Comparison of ENCODE assay signal across 22 cellular contexts in the genomic region with DNA sequence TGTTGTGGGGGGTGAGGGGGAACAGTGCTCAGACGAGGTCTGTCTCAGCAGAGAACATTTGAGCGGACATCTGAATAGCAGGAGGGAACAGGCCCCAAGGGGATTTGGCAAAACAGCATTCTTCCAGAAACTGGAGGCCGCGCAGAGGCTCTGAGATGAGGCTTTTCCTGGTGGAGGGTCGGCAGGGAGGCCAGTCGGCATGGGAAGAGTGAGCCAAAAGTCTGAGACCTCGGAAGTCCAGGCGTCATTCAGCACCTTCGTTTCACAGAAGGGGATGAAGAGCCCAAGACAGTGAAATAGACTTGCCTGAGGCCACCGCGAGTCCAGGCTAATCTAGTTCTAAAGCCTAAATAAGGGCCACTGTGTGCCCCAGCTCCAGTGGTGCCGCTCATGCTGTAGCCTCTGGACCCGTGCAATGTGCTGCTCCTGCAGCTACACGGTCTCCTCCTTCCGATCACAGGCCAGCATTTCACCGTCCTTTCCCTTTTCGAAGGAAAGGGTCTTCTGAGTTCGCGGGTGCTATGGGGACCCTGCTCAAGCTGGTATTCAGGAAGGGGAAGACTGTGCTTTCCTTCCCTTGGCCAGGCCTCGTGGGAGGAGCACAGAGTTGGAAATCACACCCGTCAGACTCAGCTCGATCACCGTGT. TPM values are rescaled to one million over a fixed set of nuclear protein-coding genes. Genes with fewer than 3 reads are reported as not detected.
DNase-seq lines count a peak whose midpoint lies in the region; ATAC-seq, FAIRE-seq and TF ChIP-seq lines count a peak whose summit lies in the region.
"Had no signal": no experiment of that assay in that cellular context is flagged by ENCODE, and none has a peak within 500 bp of the region (broad histone marks: within the 10 kb centered on the region; RNA-seq: fewer than 3 reads in every experiment).

No MANE protein-coding gene starts in this region.

- H3K27me3 Mint-ChIP-seq in activated T-cell treated with anti-CD3 and anti-CD28 coated beads, Interleukin-2, amount 50 U/mL, for 72 hours (ENCODE audit: low read depth): no peaks in the 10 kb centered on the region
- H3K27me3 Mint-ChIP-seq in WTC11 (ENCODE audit: low read depth): no peaks in the 10 kb centered on the region
- no peaks in the 10 kb centered on the region for H3K27me3 Mint-ChIP-seq in type B pancreatic cell
- no peaks in the 10 kb centered on the region for H3K27me3 Mint-ChIP-seq in CD8-positive, alpha-beta T cell (ENCODE audit: low read depth)
- H3K27me3 Mint-ChIP-seq: activated naive CD8-positive, alpha-beta T cell; B cell; effector memory CD8-positive, alpha-beta T cell had no signal

- peak overlapping the region; percentile 79 for H3K4me2 ChIP-seq in HepG2 (ENCODE audit: low read depth, low read length)

- peaks cover 35% of the 10 kb centered on the region for H3K4me1 ChIP-seq in HepG2 (ENCODE audit: insufficient read depth, low read length)
- H3K4me1 ChIP-seq in CD8-positive, alpha-beta T cell (ENCODE audit: insufficient read depth, low read length): no peaks in the 10 kb centered on the region

- peak overlapping the region; percentile 20; the same call in 1 of the 2 replicates for H3K9ac ChIP-seq in HepG2 (ENCODE audit: insufficient read depth, low read depth, low read length)
- H3K9ac ChIP-seq: parathyroid adenoma had no signal

- H3K36me3 Mint-ChIP-seq in activated T-cell treated with anti-CD3 and anti-CD28 coated beads, Interleukin-2, amount 50 U/mL, for 72 hours (ENCODE audit: insufficient read depth in 2 of 2): peaks cover 2 to 6% of the 10 kb centered on the region in 2 donors
- H3K36me3 Mint-ChIP-seq in WTC11 (peaks cover 12% of the 10 kb centered on the region), type B pancreatic cell (peaks cover 4% of the 10 kb centered on the region)
- H3K36me3 Mint-ChIP-seq in CD8-positive, alpha-beta T cell: peaks cover 26% of the 10 kb centered on the region
- H3K36me3 Mint-ChIP-seq: activated naive CD8-positive, alpha-beta T cell had no signal

- H2AFZ ChIP-seq in HepG2 (ENCODE audit: low read length): no peak overlapping the region
- H2AFZ ChIP-seq: parathyroid adenoma had no signal

- CTCF ChIA-PET in WTC11 (lab: Charles Lee) (interaction anchor here (0.6 to 3.1 kb wide), 110 partner anchors 8 to 448 kb away, joined by 3 to 67 read pairs (median 6); a partner anchor contains a TSS), HepG2 (lab: Yijun Ruan, JAX; ENCODE audit: low intra/inter-chr PET ratio, low total read pairs) (interaction anchor here (2.1 kb wide), 1 partner anchor 265 kb away, joined by 11 read pairs; no protein-coding TSS in a partner anchor)
- CTCF ChIA-PET in CD8-positive, alpha-beta T cell (lab: Charles Lee): interaction anchor here (0.7 to 4.2 kb wide), 40 partner anchors 9 to 718 kb away, joined by 3 to 38 read pairs (median 6); a partner anchor contains a TSS

- in situ Hi-C loops in HepG2 (cut with HindIII; ENCODE audit: extremely low pct_ligation_motif_present, low pct_unique_long_range_greater_than_20kb): loop anchor here (10.0 kb wide), 2 partner anchors 262 to 308 kb away; no protein-coding TSS in a partner anchor

- no peak for TF ChIP-seq POLR2A in HepG2 (IDR thresholded peaks at IDR 0.05; ENCODE audit: insufficient read depth in 1 of 2, low read depth in 2 of 2, low read length in 2 of 2)

- TF ChIP-seq EP300 in HepG2 (IDR thresholded peaks at IDR 0.05; ENCODE audit: low read depth in 2 of 2, low read length in 2 of 2) (no peak), HepG2 (CRISPR knock-in tag; IDR thresholded peaks at IDR 0.05; ENCODE audit: borderline replicate concordance) (no peak)

- no peaks in the 10 kb centered on the region for H3K9me3 ChIP-seq in HepG2 (ENCODE audit: low read length)
- no peaks in the 10 kb centered on the region for H3K9me3 ChIP-seq in CD8-positive, alpha-beta T cell (ENCODE audit: low read length)
- H3K9me3 ChIP-seq: esophagus muscularis mucosa, left lung, mucosa of descending colon, stomach, tibial nerve had no signal

- H3K4me1 Mint-ChIP-seq in activated T-cell treated with anti-CD3 and anti-CD28 coated beads, Interleukin-2, amount 50 U/mL, for 72 hours (ENCODE audit: low read depth): no peaks in the 10 kb centered on the region
- H3K4me1 Mint-ChIP-seq in WTC11 (peaks cover 5% of the 10 kb centered on the region; the same call in 1 of the 2 replicates), type B pancreatic cell (ENCODE audit: unreplicated experiment) (peaks cover 6% of the 10 kb centered on the region)
- no peaks in the 10 kb centered on the region for H3K4me1 Mint-ChIP-seq in CD8-positive, alpha-beta T cell (ENCODE audit: low read depth)

- H3K4me3 ChIP-seq in HepG2 (replicated peaks in 1 of 3; ENCODE audit: insufficient read depth in 1 of 3, low read depth in 2 of 3, low read length in 3 of 3): peak overlapping the region in 2 of 3 experiments; percentile 6 to 51; a peak in 2 of 6 replicates
- H3K4me3 ChIP-seq in CD8-positive, alpha-beta T cell (ENCODE audit: low read depth, low read length): no peak overlapping the region
- no peak overlapping the region for H3K4me3 ChIP-seq in dorsolateral prefrontal cortex
- H3K4me3 ChIP-seq: esophagus muscularis mucosa, left lung, mucosa of descending colon, SK-N-MC, stomach, tibial nerve had no signal

- no peaks in the 10 kb centered on the region for H3K27me3 ChIP-seq in HepG2 (ENCODE audit: control insufficient read depth in 1 of 2, insufficient read depth in 2 of 2, low read length in 2 of 2)
- H3K27me3 ChIP-seq in CD8-positive, alpha-beta T cell (ENCODE audit: insufficient read depth, low read length): no peaks in the 10 kb centered on the region
- H3K27me3 ChIP-seq in dorsolateral prefrontal cortex: no peaks in the 10 kb centered on the region
- H3K27me3 ChIP-seq: esophagus muscularis mucosa, left lung, stomach, tibial nerve had no signal

- no peak for DNase-seq in activated T-cell treated with anti-CD3 and anti-CD28 coated beads, Interleukin-2, amount 50 U/mL, for 72 hours
- DNase-seq in activated T-cell treated with anti-CD3 and anti-CD28 coated beads for 4 hours (no peak), WTC11 (ENCODE audit: low spot score) (no peak), HepG2 (ENCODE audit: low spot score) (no peak), type B pancreatic cell (ENCODE audit: extremely low spot score, unreplicated experiment) (no peak), dorsolateral prefrontal cortex (no peak)
- no peak for DNase-seq in CD8-positive, alpha-beta T cell

- H3K4me3 Mint-ChIP-seq in activated T-cell treated with anti-CD3 and anti-CD28 coated beads, Interleukin-2, amount 50 U/mL, for 72 hours: no peak overlapping the region
- H3K4me3 Mint-ChIP-seq in WTC11 (no peak overlapping the region), type B pancreatic cell (no peak overlapping the region)
- no peak overlapping the region for H3K4me3 Mint-ChIP-seq in CD8-positive, alpha-beta T cell
- H3K4me3 Mint-ChIP-seq: activated naive CD8-positive, alpha-beta T cell; B cell; effector memory CD8-positive, alpha-beta T cell had no signal

- peak; percentile 7 to 20 for ATAC-seq in activated T-cell treated with anti-CD3 and anti-CD28 coated beads, Interleukin-2, amount 50 U/mL, for 72 hours (replicated peaks in 1 of 2)
- ATAC-seq in WTC11: peak; percentile 8; the same call in 1 of the 2 replicates
- peak; percentile 44 for ATAC-seq in HepG2
- ATAC-seq in GM21381 (IDR thresholded peaks at IDR 0.05; ENCODE audit: unreplicated experiment): no peak
- ATAC-seq in CD8-positive, alpha-beta T cell: no peak

- no peak for TF ChIP-seq RAD21 in HepG2 (CRISPR knock-in tag; IDR thresholded peaks at IDR 0.05)

- H3K9me3 Mint-ChIP-seq in activated T-cell treated with anti-CD3 and anti-CD28 coated beads, Interleukin-2, amount 50 U/mL, for 72 hours: no peaks in the 10 kb centered on the region
- H3K9me3 Mint-ChIP-seq in WTC11 (no peaks in the 10 kb centered on the region), type B pancreatic cell (no peaks in the 10 kb centered on the region)
- no peaks in the 10 kb centered on the region for H3K9me3 Mint-ChIP-seq in CD8-positive, alpha-beta T cell
- H3K9me3 Mint-ChIP-seq: activated T-helper 2 cell treated with anti-CD3 and anti-CD28 coated beads, Interferon-gamma antibody, Interleukin-2, Interleukin-4, amounts not matched to agents 10 μg/mL and 5 μg/mL and 100 μg/mL, durations not matched to agents 14 hours and 24 hours and 36 hours; effector memory CD8-positive, alpha-beta T cell had no signal

- H3K27ac Mint-ChIP-seq in activated T-cell treated with anti-CD3 and anti-CD28 coated beads, Interleukin-2, amount 50 U/mL, for 72 hours: no peak overlapping the region
- H3K27ac Mint-ChIP-seq in WTC11: peak overlapping the region; percentile 74; the same call in 1 of the 2 replicates
- peak overlapping the region; percentile 8 for H3K27ac Mint-ChIP-seq in type B pancreatic cell
- no peak overlapping the region for H3K27ac Mint-ChIP-seq in CD8-positive, alpha-beta T cell
- H3K27ac Mint-ChIP-seq: activated naive CD8-positive, alpha-beta T cell; activated T-helper 2 cell treated with anti-CD3 and anti-CD28 coated beads, Interferon-gamma antibody, Interleukin-2, Interleukin-4, amounts not matched to agents 10 μg/mL and 5 μg/mL and 100 μg/mL, durations not matched to agents 14 hours and 24 hours and 36 hours; B cell; effector memory CD8-positive, alpha-beta T cell had no signal

- peaks cover 1 to 15% of the 10 kb centered on the region in 2 experiments; a peak in 4 of 5 replicates for H3K36me3 ChIP-seq in HepG2 (replicated peaks in 1 of 2; ENCODE audit: control insufficient read depth in 1 of 2, insufficient read depth in 2 of 2, low read length in 2 of 2)
- H3K36me3 ChIP-seq in CD8-positive, alpha-beta T cell (ENCODE audit: insufficient read depth, low read length): peaks cover 4% of the 10 kb centered on the region

- POLR2A ChIA-PET in WTC11 (lab: Charles Lee) (interaction anchor here (0.7 kb wide), 1 partner anchor 266 kb away, joined by 4 read pairs; no protein-coding TSS in a partner anchor), HepG2 (lab: Yijun Ruan, JAX) (interaction anchor here (1.0 to 5.5 kb wide), 4 partner anchors 24 to 199 kb away, joined by 3 to 33 read pairs (median 4); a partner anchor contains a TSS)
- POLR2A ChIA-PET in CD8-positive, alpha-beta T cell (lab: Charles Lee): interaction anchor here (1.5 kb wide), 1 partner anchor 24 kb away, joined by 4 read pairs; a partner anchor contains a TSS

- no peaks in the 10 kb centered on the region for H3K79me2 ChIP-seq in HepG2 (ENCODE audit: insufficient read depth, low read length)
- H3K79me2 ChIP-seq: parathyroid adenoma had no signal

- FAIRE-seq in HepG2 (lab: Jason Lieb, UNC): no peak
- FAIRE-seq: A204.1, colon, frontal cortex had no signal

- intact Hi-C loops in HepG2 (cut with micrococcal nuclease; ENCODE audit: unreplicated experiment) (loop anchor here (2.0 to 5.0 kb wide), 2 partner anchors 50 to 306 kb away; no protein-coding TSS in a partner anchor), dorsolateral prefrontal cortex (cut with DNase I) (loop anchor here (1.0 to 10.0 kb wide), 4 partner anchors 52 to 722 kb away; no protein-coding TSS in a partner anchor)
- intact Hi-C loops in CD8-positive, alpha-beta T cell (cut with DNase I, micrococcal nuclease): loop anchor here (1.0 to 2.0 kb wide), 3 partner anchors 265 to 718 kb away; no protein-coding TSS in a partner anchor

- TF ChIP-seq CTCF in WTC11 (IDR thresholded peaks at IDR 0.05) (no peak), HepG2 (CRISPR knock-in tag; IDR thresholded peaks at IDR 0.05) (no peak), type B pancreatic cell (conservative IDR thresholded peaks at IDR 0.05) (no peak), dorsolateral prefrontal cortex (IDR thresholded peaks at IDR 0.05 in 54 of 56, conservative IDR thresholded peaks at IDR 0.05 in 2 of 56; ENCODE audit: low read depth in 1 of 56, partially characterized antibody in 56 of 56) (no peak)
- TF ChIP-seq CTCF in CD8-positive, alpha-beta T cell (IDR thresholded peaks at IDR 0.05): no peak

- BruUV-seq in HepG2 (replicated peaks; lab: Mats Ljungman, UMichigan): no TSS peak

- peak overlapping the region; percentile 49 for H3K27ac ChIP-seq in HepG2 (ENCODE audit: extremely low read length, insufficient read depth, low read length)
- no peak overlapping the region for H3K27ac ChIP-seq in CD8-positive, alpha-beta T cell (ENCODE audit: low read depth, low read length)
- peak overlapping the region in 1 of 59 donors; percentile 64 for H3K27ac ChIP-seq in dorsolateral prefrontal cortex
- H3K27ac ChIP-seq: left lung, parathyroid adenoma, SK-N-MC had no signal

- 44% methylated on average over 17 of the region's 23 CpGs for WGBS in HepG2 (ENCODE audit: low lambda C conversion rate)

- H4K20me1 ChIP-seq in HepG2 (ENCODE audit: insufficient read depth, low read length): no peaks in the 10 kb centered on the region

RNA-seq across cellular contexts. Expression of a gene that starts 24.4 kb away (rescaled TPM):
- total RNA-seq in activated T-cell treated with anti-CD3 and anti-CD28 coated beads, Interleukin-2, amount 50 U/mL, for 72 hours: 10 to 100 TPM; 12.4 to 14.3 TPM
- total RNA-seq in WTC11 (2021) (17.7 to 21.4 TPM (median 17.8 TPM) in 3 replicates), HepG2 (2016; rRNA removed; fragmentation: Illumina TruSeq; extraction: Trizol) (19.4 and 28.7 TPM in 2 replicates), type B pancreatic cell (ENCODE audit: low replicate concordance) (11.6 and 12.4 TPM in 2 replicates), dorsolateral prefrontal cortex (10 to 100 TPM in 5 of 120 experiments, 1 to 10 TPM in 115; 4.4 to 10.8 (median 7.8) TPM)
- total RNA-seq in HepG2 (2016; cell fraction: cytosol; rRNA removed; fragmentation: Illumina TruSeq; extraction: Trizol; ENCODE audit: low read depth): 9.0 and 9.3 TPM in 2 replicates
- 20.1 and 30.7 TPM in 2 replicates for total RNA-seq in HepG2 (2016; cell fraction: insoluble cytoplasmic fraction; rRNA removed; fragmentation: Illumina TruSeq; extraction: Trizol)
- total RNA-seq in HepG2 (2016; cell fraction: membrane; rRNA removed; fragmentation: Illumina TruSeq; extraction: Trizol): 15.0 and 16.0 TPM in 2 replicates
- 8.0 and 8.6 TPM in 2 replicates for total RNA-seq in HepG2 (2016; cell fraction: nucleus; rRNA removed; fragmentation: Illumina TruSeq; extraction: Trizol)
- polyA plus RNA-seq in HepG2 (2011; rRNA removed): 2.8 and 5.1 TPM in 2 replicates
- 1.7 and 2.5 TPM in 2 replicates for polyA plus RNA-seq in HepG2 (2011; cell fraction: cytosol; rRNA removed)
- 1.0 and 1.2 TPM in 2 replicates for polyA plus RNA-seq in HepG2 (2011; cell fraction: nucleus; rRNA removed)
- 6.7 and 14.3 TPM in 2 replicates for polyA plus RNA-seq in HepG2 (2012)
- 11.3 and 14.2 TPM in 2 replicates for polyA plus RNA-seq in HepG2 (2016; cell fraction: cytosol; fragmentation: Illumina TruSeq; extraction: Trizol; ENCODE audit: low read depth)
- 33.0 and 38.8 TPM in 2 replicates for polyA plus RNA-seq in HepG2 (2016; cell fraction: insoluble cytoplasmic fraction; fragmentation: Illumina TruSeq; extraction: Trizol; ENCODE audit: low read depth)
- 15.2 and 17.8 TPM in 2 replicates for polyA plus RNA-seq in HepG2 (2016; cell fraction: membrane; fragmentation: Illumina TruSeq; extraction: Trizol; ENCODE audit: low read depth)
- polyA plus RNA-seq in HepG2 (2016; cell fraction: nucleus; fragmentation: Illumina TruSeq; extraction: Trizol; ENCODE audit: insufficient read depth, low read depth): 12.2 and 14.0 TPM in 2 replicates
- 1.8 and 3.7 TPM in 2 replicates for polyA minus RNA-seq in HepG2 (2011; rRNA and poly(A)+ RNA removed; ENCODE audit: low replicate concordance)
- polyA minus RNA-seq in HepG2 (2011; cell fraction: cytosol; rRNA and poly(A)+ RNA removed): 1.1 and 1.2 TPM in 2 replicates
- 6.7 and 7.2 TPM in 2 replicates for polyA minus RNA-seq in HepG2 (2011; cell fraction: nucleus; rRNA and poly(A)+ RNA removed)
- total RNA-seq in CD8-positive, alpha-beta T cell: 1 to 10 TPM; 7.5 to 8.3 TPM

RNA-seq across cellular contexts. Expression of a gene that starts 24.6 kb away (rescaled TPM):
- total RNA-seq in activated T-cell treated with anti-CD3 and anti-CD28 coated beads, Interleukin-2, amount 50 U/mL, for 72 hours: 10 to 100 TPM; 48.4 to 61.0 TPM
- total RNA-seq in WTC11 (2021) (31.7 to 34.9 TPM (median 32.6 TPM) in 3 replicates), HepG2 (2016; rRNA removed; fragmentation: Illumina TruSeq; extraction: Trizol) (19.2 and 24.1 TPM in 2 replicates), type B pancreatic cell (ENCODE audit: low replicate concordance) (42.9 and 44.2 TPM in 2 replicates), dorsolateral prefrontal cortex (10 to 100 TPM; 19.9 to 57.4 (median 32.1) TPM)
- 3.7 and 5.6 TPM in 2 replicates for total RNA-seq in HepG2 (2016; cell fraction: cytosol; rRNA removed; fragmentation: Illumina TruSeq; extraction: Trizol; ENCODE audit: low read depth)
- total RNA-seq in HepG2 (2016; cell fraction: insoluble cytoplasmic fraction; rRNA removed; fragmentation: Illumina TruSeq; extraction: Trizol): 17.3 and 22.5 TPM in 2 replicates
- total RNA-seq in HepG2 (2016; cell fraction: membrane; rRNA removed; fragmentation: Illumina TruSeq; extraction: Trizol): 5.4 and 7.1 TPM in 2 replicates
- total RNA-seq in HepG2 (2016; cell fraction: nucleus; rRNA removed; fragmentation: Illumina TruSeq; extraction: Trizol): 29.8 and 32.0 TPM in 2 replicates
- 9.4 and 13.5 TPM in 2 replicates for polyA plus RNA-seq in HepG2 (2011; rRNA removed)
- 5.6 and 7.4 TPM in 2 replicates for polyA plus RNA-seq in HepG2 (2011; cell fraction: cytosol; rRNA removed)
- polyA plus RNA-seq in HepG2 (2011; cell fraction: nucleus; rRNA removed): 40.8 and 46.3 TPM in 2 replicates
- 20.6 and 22.0 TPM in 2 replicates for polyA plus RNA-seq in HepG2 (2012)
- 0.59 and 0.94 TPM in 2 replicates for polyA plus RNA-seq in HepG2 (2016; cell fraction: cytosol; fragmentation: Illumina TruSeq; extraction: Trizol; ENCODE audit: low read depth)
- 13.8 and 16.6 TPM in 2 replicates for polyA plus RNA-seq in HepG2 (2016; cell fraction: insoluble cytoplasmic fraction; fragmentation: Illumina TruSeq; extraction: Trizol; ENCODE audit: low read depth)
- 1.5 and 1.9 TPM in 2 replicates for polyA plus RNA-seq in HepG2 (2016; cell fraction: membrane; fragmentation: Illumina TruSeq; extraction: Trizol; ENCODE audit: low read depth)
- polyA plus RNA-seq in HepG2 (2016; cell fraction: nucleus; fragmentation: Illumina TruSeq; extraction: Trizol; ENCODE audit: insufficient read depth, low read depth): 38.7 and 40.3 TPM in 2 replicates
- 12.4 and 15.1 TPM in 2 replicates for polyA minus RNA-seq in HepG2 (2011; rRNA and poly(A)+ RNA removed; ENCODE audit: low replicate concordance)
- polyA minus RNA-seq in HepG2 (2011; cell fraction: cytosol; rRNA and poly(A)+ RNA removed): 7.6 and 8.9 TPM in 2 replicates
- 38.9 and 54.2 TPM in 2 replicates for polyA minus RNA-seq in HepG2 (2011; cell fraction: nucleus; rRNA and poly(A)+ RNA removed)
- 10 to 100 TPM; 51.5 to 56.5 TPM for total RNA-seq in CD8-positive, alpha-beta T cell

Comparison
In these comparisons a context has a peak if more than half of its experiments do, and no peak if none do; other contexts are left out.
1. ATAC-seq: peak in activated T-cell treated with anti-CD3 and anti-CD28 coated beads, Interleukin-2, amount 50 U/mL, for 72 hours (2 of 2), WTC11 (single experiment) and HepG2 (single experiment); none in GM21381 (single experiment) and CD8-positive, alpha-beta T cell (single experiment).
2. H3K27ac Mint-ChIP-seq: peak in WTC11 (single experiment) and type B pancreatic cell (single experiment); none in activated T-cell treated with anti-CD3 and anti-CD28 coated beads, Interleukin-2, amount 50 U/mL, for 72 hours (single experiment) and CD8-positive, alpha-beta T cell (single experiment).
3. H3K4me3 ChIP-seq: peak in HepG2 (2 of 3); none in CD8-positive, alpha-beta T cell (single experiment) and dorsolateral prefrontal cortex (0 of 59).